13 cellular contexts compared by ENCODE assay signal in the genomic region with DNA sequence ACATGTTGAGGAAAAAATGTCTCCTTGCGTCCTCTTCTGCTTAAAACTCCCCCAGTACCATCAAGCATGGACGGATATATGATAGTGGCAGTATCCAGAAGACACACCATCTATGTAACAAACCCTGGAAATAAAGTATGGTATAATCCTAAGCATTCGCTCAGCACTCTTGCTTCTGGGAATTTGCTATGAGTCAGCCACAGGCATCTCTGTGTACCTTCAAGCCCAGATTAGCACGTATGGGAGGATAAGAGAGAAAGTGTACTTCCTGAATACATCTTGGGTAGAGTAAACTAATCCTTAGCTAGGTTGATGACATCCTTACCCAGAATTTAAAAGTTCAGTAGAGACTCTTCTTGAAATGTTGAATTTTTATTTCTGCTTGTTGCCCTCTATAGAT.
"Had no signal": no experiment of that assay in that cellular context is flagged by ENCODE, and none has a peak within 500 bp of the region (broad histone marks: within the 10 kb centered on the region; RNA-seq: fewer than 3 reads in every experiment).

No MANE protein-coding gene starts in this region.

- H3K36me3 ChIP-seq: adrenal gland, sigmoid colon, thoracic aorta had no signal

- H3K9me3 ChIP-seq: adrenal gland, sigmoid colon, thoracic aorta had no signal

- H3K4me3 ChIP-seq: adrenal gland, lung, sigmoid colon, thoracic aorta had no signal

- H3K27ac ChIP-seq: adrenal gland, sigmoid colon, thoracic aorta had no signal

- DNase-seq: activated CD4-positive, alpha-beta T cell treated with anti-CD3 and anti-CD28 coated beads, Interleukin-2, amount 50 U/mL, for 1 hour; activated CD4-positive, CD25-positive, alpha-beta regulatory T cell; activated naive CD4-positive, alpha-beta T cell treated with anti-CD3 and anti-CD28 coated beads, Interleukin-2, amount 50 U/mL, for 16 hours; adrenal gland; hypothalamus; left colon; sigmoid colon; stimulated activated CD4-positive, alpha-beta T cell treated with anti-CD3 and anti-CD28 coated beads, Interleukin-4, amount 100 ng/mL, for 1 hour; stimulated activated CD8-positive, alpha-beta memory T cell treated with anti-CD3 and anti-CD28 coated beads, Interleukin-4, amount 100 ng/mL, for 48 hours; stimulated activated naive CD8-positive, alpha-beta T cell treated with anti-CD3 and anti-CD28 coated beads, Interleukin-15, Interleukin-2, amounts not matched to agents 100 U/mL and 50 U/mL, for 24 hours; T-helper 2 cell had no signal

- ATAC-seq: left colon; stimulated activated naive CD8-positive, alpha-beta T cell treated with anti-CD3 and anti-CD28 coated beads, Interleukin-15, Interleukin-2, amounts not matched to agents 100 U/mL and 50 U/mL, for 24 hours had no signal

- H3K27me3 ChIP-seq: adrenal gland, sigmoid colon had no signal
